ENCODE assay signal across 20 cellular contexts in the genomic region with DNA sequence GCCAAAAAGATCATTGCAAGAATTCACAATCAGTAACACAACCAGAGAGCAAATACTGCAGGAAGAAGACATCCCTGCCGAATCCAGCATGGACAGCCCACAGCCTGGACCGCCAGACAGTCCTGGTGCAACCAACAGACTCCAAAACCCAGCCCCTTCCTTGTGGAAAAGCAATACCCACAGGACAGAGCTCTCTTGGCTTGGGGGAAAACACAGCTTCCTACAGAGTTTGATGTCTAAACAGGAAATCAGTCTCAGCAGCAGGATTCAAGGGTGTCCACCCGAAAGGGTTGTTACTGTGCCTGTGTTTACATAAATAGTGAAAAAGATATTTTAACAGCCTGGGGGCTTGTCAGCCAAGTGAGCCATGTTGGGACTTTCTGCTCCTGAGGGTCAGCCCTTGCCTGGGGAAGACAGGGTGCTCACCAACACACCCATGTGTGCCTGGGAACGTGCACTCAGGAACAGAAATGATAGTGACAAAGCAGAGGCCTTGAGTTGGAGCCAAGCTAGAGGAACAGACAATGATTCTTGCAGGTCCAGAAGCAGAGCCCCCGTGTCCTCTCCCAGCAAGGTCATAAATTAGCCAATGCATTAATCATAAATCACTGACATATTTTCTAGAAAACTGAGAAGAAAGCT.
DNase-seq lines count a peak whose midpoint lies in the region; ATAC-seq, FAIRE-seq and TF ChIP-seq lines count a peak whose summit lies in the region.
"Had no signal": no experiment of that assay in that cellular context is flagged by ENCODE, and none has a peak within 500 bp of the region (broad histone marks: within the 10 kb centered on the region; RNA-seq: fewer than 3 reads in every experiment).

No MANE protein-coding gene starts in this region.

- H3K9ac ChIP-seq in mammary epithelial cell (ENCODE audit: insufficient read depth, low read length) (no peak overlapping the region), keratinocyte (ENCODE audit: control insufficient read depth, extremely low read depth, insufficient read depth, low read length) (no peak overlapping the region)

- no peaks in the 10 kb centered on the region for H3K9me1 ChIP-seq in keratinocyte (ENCODE audit: control insufficient read depth, extremely low read depth, insufficient read depth, low read length)

- no peak for TF ChIP-seq EP300 in suprapubic skin (IDR thresholded peaks at IDR 0.05)

- H3K79me2 ChIP-seq in mammary epithelial cell (ENCODE audit: insufficient read depth, low read length) (no peaks in the 10 kb centered on the region), keratinocyte (ENCODE audit: control insufficient read depth, insufficient read depth, low read length) (no peaks in the 10 kb centered on the region)

- no peak overlapping the region for H3K4me3 ChIP-seq in mammary epithelial cell (replicated peaks in 1 of 3; ENCODE audit: insufficient read depth in 1 of 3, low read depth in 2 of 3, low read length in 3 of 3)
- no peak overlapping the region for H3K4me3 ChIP-seq in keratinocyte (ENCODE audit: control insufficient read depth in 2 of 3, extremely low read depth in 1 of 3, insufficient read depth in 2 of 3, low read depth in 1 of 3, low read length in 3 of 3)
- no peak overlapping the region for H3K4me3 ChIP-seq in suprapubic skin
- H3K4me3 ChIP-seq in esophagus squamous epithelium = no peak overlapping the region
- H3K4me3 ChIP-seq: tibial artery had no signal

- no peaks in the 10 kb centered on the region for H3K27me3 ChIP-seq in mammary epithelial cell (ENCODE audit: insufficient read depth, low read length)
- H3K27me3 ChIP-seq in keratinocyte (ENCODE audit: control insufficient read depth, extremely low read depth, insufficient read depth, low read length) = no peaks in the 10 kb centered on the region
- no peaks in the 10 kb centered on the region for H3K27me3 ChIP-seq in suprapubic skin
- no peaks in the 10 kb centered on the region for H3K27me3 ChIP-seq in esophagus squamous epithelium
- H3K27me3 ChIP-seq: tibial artery had no signal

- H3K27ac ChIP-seq in mammary epithelial cell (ENCODE audit: insufficient read depth, low read depth, low read length) = peak overlapping the region; percentile 15
- peak overlapping the region; percentile 36 for H3K27ac ChIP-seq in keratinocyte (ENCODE audit: control insufficient read depth, insufficient read depth, low read length)
- no peak overlapping the region for H3K27ac ChIP-seq in suprapubic skin
- no peak overlapping the region for H3K27ac ChIP-seq in esophagus squamous epithelium
- H3K27ac ChIP-seq: HL-60, tibial artery had no signal

- CTCF ChIA-PET in mammary epithelial cell (lab: Charles Lee; ENCODE audit: low non-redundant PET) = interaction anchor here (0.6 kb wide), 1 partner anchor 18 kb away, joined by 3 read pairs; no protein-coding TSS in a partner anchor

- H3K4me2 ChIP-seq in mammary epithelial cell (ENCODE audit: insufficient read depth, low read depth, low read length) (peak overlapping the region; percentile 12), keratinocyte (ENCODE audit: control insufficient read depth, extremely low read depth, insufficient read depth, low read depth, low read length) (peak overlapping the region; percentile 42)

- TF ChIP-seq CTCF in mammary epithelial cell (conservative IDR thresholded peaks at IDR 0.05 in 1 of 2, IDR thresholded peaks at IDR 0.05 in 1 of 2; ENCODE audit: extremely low read depth in 1 of 2, insufficient read depth in 1 of 2, low read depth in 1 of 2, low read length in 2 of 2) (no peak), keratinocyte (optimal IDR thresholded peaks at IDR 0.05 in 1 of 3, IDR thresholded peaks at IDR 0.05 in 1 of 3, conservative IDR thresholded peaks at IDR 0.05 in 1 of 3; ENCODE audit: extremely low read depth in 1 of 3, insufficient read depth in 2 of 3, low read length in 3 of 3) (no peak), suprapubic skin (IDR thresholded peaks at IDR 0.05) (no peak), esophagus squamous epithelium (IDR thresholded peaks at IDR 0.05) (no peak)

- H3K4me1 ChIP-seq in mammary epithelial cell (ENCODE audit: insufficient read depth, low read length) = peaks cover 34% of the 10 kb centered on the region
- peaks cover 32% of the 10 kb centered on the region for H3K4me1 ChIP-seq in keratinocyte (ENCODE audit: control insufficient read depth, extremely low read depth, insufficient read depth, low read length)
- H3K4me1 ChIP-seq in suprapubic skin = peaks cover 13% of the 10 kb centered on the region
- peaks cover 0 to 12% (median 0%) of the 10 kb centered on the region in 3 donors for H3K4me1 ChIP-seq in esophagus squamous epithelium
- H3K4me1 ChIP-seq: tibial artery had no signal

- in situ Hi-C loops in mammary epithelial cell (cut with MboI; ENCODE audit: low sequenced_read_pairs in 2 of 2) = no loop called here

- no peak for DNase-seq in left cardiac atrium
- DNase-seq in cardiac septum (ENCODE audit: low spot score) = no peak
- no peak for DNase-seq in mammary epithelial cell
- DNase-seq in keratinocyte (ENCODE audit: low read depth, low spot score) = no peak
- no peak for DNase-seq in suprapubic skin (ENCODE audit: low spot score in 2 of 2)
- DNase-seq in esophagus squamous epithelium (lab: John Stamatoyannopoulos, UW) = no peak
- no peak for DNase-seq in activated T-cell treated with anti-CD3 and anti-CD28 coated beads for 4 hours
- DNase-seq: activated CD4-positive, alpha-beta T cell treated with anti-CD3 and anti-CD28 coated beads, Interleukin-2, amount 10 ng/mL, durations not matched to agents 7 days and 5 days; C1 segment of cervical spinal cord; DMS 273 treated with DMSO at 0.1 percent for 48 hours; GOT3; naive B cell; NCI-H2081 treated with DMSO at 0.1 percent for 48 hours; NCI-H524 treated with DMSO at 0.1 percent for 48 hours; OCI-M1; tibial artery had no signal

- peak overlapping the region; percentile 50 for H2AFZ ChIP-seq in mammary epithelial cell (ENCODE audit: low read depth, low read length)
- H2AFZ ChIP-seq in keratinocyte (ENCODE audit: control insufficient read depth, low read length) = peak overlapping the region; percentile 50

- TF ChIP-seq POLR2A in suprapubic skin (IDR thresholded peaks at IDR 0.05) (no peak), esophagus squamous epithelium (IDR thresholded peaks at IDR 0.05) (no peak)

- intact Hi-C loops in left cardiac atrium (cut with DNase I) (no loop called here), cardiac septum (cut with DNase I) (no loop called here), mammary epithelial cell (cut with micrococcal nuclease) (loop anchor here (1.0 to 5.0 kb wide), 2 partner anchors 28 to 108 kb away; a partner anchor contains a TSS), esophagus squamous epithelium (cut with DNase I) (no loop called here)

- peak; percentile 34 to 37 for ATAC-seq in left cardiac atrium
- no peak for ATAC-seq in GM18517 (IDR thresholded peaks at IDR 0.05; ENCODE audit: unreplicated experiment)

- no peak for FAIRE-seq in keratinocyte (lab: Jason Lieb, UNC)
- FAIRE-seq: A204.1, TTC549 had no signal

- no TSS peak for BruUV-seq in mammary epithelial cell (replicated peaks; lab: Mats Ljungman, UMichigan)

- no peaks in the 10 kb centered on the region for H3K9me3 ChIP-seq in mammary epithelial cell (replicated peaks; ENCODE audit: insufficient read depth, low read length)
- no peaks in the 10 kb centered on the region for H3K9me3 ChIP-seq in keratinocyte (ENCODE audit: control insufficient read depth, low read depth, low read length)
- H3K9me3 ChIP-seq in suprapubic skin = no peaks in the 10 kb centered on the region
- no peaks in the 10 kb centered on the region for H3K9me3 ChIP-seq in esophagus squamous epithelium
- H3K9me3 ChIP-seq: tibial artery had no signal

- 67% methylated on average over 5 of the region's 5 CpGs for WGBS in mammary epithelial cell (ENCODE audit: low coverage, missing lambda C conversion rate)
- WGBS in suprapubic skin = 47% methylated on average over 3 of the region's 5 CpGs
- 24 to 39% methylated on average over 3 to 4 of the region's 5 CpGs for WGBS in esophagus squamous epithelium, 2 donors

- dilution Hi-C loops in mammary epithelial cell (cut with HindIII; ENCODE audit: low sequenced_read_pairs) = no loop called here
- dilution Hi-C loops in keratinocyte (cut with MboI; ENCODE audit: extremely low pct_ligation_motif_present, low sequenced_read_pairs) = no loop called here

- no peaks in the 10 kb centered on the region for H3K36me3 ChIP-seq in mammary epithelial cell (ENCODE audit: insufficient read depth, low read length)
- H3K36me3 ChIP-seq in keratinocyte (ENCODE audit: control insufficient read depth in 2 of 2, extremely low read depth in 1 of 2, insufficient read depth in 2 of 2, low read length in 2 of 2) = no peaks in the 10 kb centered on the region
- H3K36me3 ChIP-seq in suprapubic skin = no peaks in the 10 kb centered on the region
- H3K36me3 ChIP-seq in esophagus squamous epithelium = peaks cover 0 to 9% (median 0%) of the 10 kb centered on the region in 3 donors
- H3K36me3 ChIP-seq: tibial artery had no signal

- H4K20me1 ChIP-seq in mammary epithelial cell (ENCODE audit: insufficient read depth, low read length) (no peaks in the 10 kb centered on the region), keratinocyte (ENCODE audit: control insufficient read depth, extremely low read depth, insufficient read depth, low read length) (no peaks in the 10 kb centered on the region)

Comparison
In these comparisons a context has a peak if more than half of its experiments do, and no peak if none do; other contexts are left out.
1. H3K27ac ChIP-seq: peak in mammary epithelial cell (single experiment) and keratinocyte (single experiment); none in suprapubic skin (single experiment) and esophagus squamous epithelium (0 of 4).